10 cellular contexts compared by ENCODE assay signal in the genomic region with DNA sequence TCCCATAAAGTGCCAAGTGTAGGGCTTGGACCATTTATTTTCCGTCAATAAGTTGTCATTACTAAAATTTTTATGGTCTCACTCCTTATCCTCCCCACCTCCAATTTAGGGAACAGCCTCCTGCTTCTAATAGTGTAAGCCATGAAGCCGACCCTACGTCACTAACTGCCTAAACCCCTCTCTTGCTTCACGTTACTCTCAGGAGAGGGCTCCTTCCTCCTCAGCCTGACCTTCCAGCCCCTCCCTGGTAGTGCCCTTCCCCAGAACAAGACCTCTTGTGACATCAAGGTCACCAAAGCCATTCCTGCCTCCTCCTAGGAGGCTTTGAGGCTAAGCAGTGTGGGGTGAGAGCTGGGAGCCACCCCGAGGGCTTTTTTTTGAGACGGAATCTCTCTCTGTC. TPM values are rescaled to one million over a fixed set of nuclear protein-coding genes. Genes with fewer than 3 reads are reported as not detected.
DNase-seq lines count a peak whose midpoint lies in the region; ATAC-seq and TF ChIP-seq lines count a peak whose summit lies in the region.
"Had no signal": no experiment of that assay in that cellular context is flagged by ENCODE, and none has a peak within 500 bp of the region (broad histone marks: within the 10 kb centered on the region; RNA-seq: fewer than 3 reads in every experiment).

No MANE protein-coding gene starts in this region.

- no peak for ATAC-seq in activated T-cell treated with anti-CD3 and anti-CD28 coated beads, Interleukin-2, amount 50 U/mL, for 4 hours
- ATAC-seq in HG02870 (IDR thresholded peaks at IDR 0.05; ENCODE audit: unreplicated experiment): no peak
- no peak for ATAC-seq in GM21526 (IDR thresholded peaks at IDR 0.05; ENCODE audit: low FRiP score, unreplicated experiment)

- peaks cover 16% of the 10 kb centered on the region for H3K36me3 Mint-ChIP-seq in activated T-cell treated with anti-CD3 and anti-CD28 coated beads, Interleukin-2, amount 50 U/mL, for 4 hours (ENCODE audit: insufficient read depth)
- peaks cover 22% of the 10 kb centered on the region for H3K36me3 Mint-ChIP-seq in T-helper 2 cell treated with Interferon-gamma antibody and Interleukin-4, amounts not matched to agents 5 μg/mL and 100 μg/mL, for 36 hours (ENCODE audit: low read depth)
- H3K36me3 Mint-ChIP-seq in glutamatergic neuron (ENCODE audit: unreplicated experiment): no peaks in the 10 kb centered on the region

- H3K27ac ChIP-seq in substantia nigra (ENCODE audit: low read depth, low read length, poor library complexity, severe bottlenecking): peak overlapping the region; percentile 59

- peak overlapping the region; percentile 90 for H3K27ac Mint-ChIP-seq in T-helper 2 cell treated with Interferon-gamma antibody and Interleukin-4, amounts not matched to agents 5 μg/mL and 100 μg/mL, for 36 hours
- H3K27ac Mint-ChIP-seq in glutamatergic neuron (ENCODE audit: unreplicated experiment): peak overlapping the region; percentile 62

- no peak for DNase-seq in activated T-cell treated with anti-CD3 and anti-CD28 coated beads, Interleukin-2, amount 50 U/mL, for 4 hours
- DNase-seq in activated T-cell treated with anti-CD3 and anti-CD28 coated beads, Interleukin-2, amount 50 U/mL, for 1 hour: no peak
- no peak for DNase-seq in T-helper 2 cell treated with Interferon-gamma antibody and Interleukin-4, amounts not matched to agents 5 μg/mL and 100 μg/mL, for 36 hours (ENCODE audit: low spot score)
- DNase-seq in glutamatergic neuron: no peak
- no peak for DNase-seq in substantia nigra (lab: John Stamatoyannopoulos, UW)
- DNase-seq in NCI-H146 (lab: John Stamatoyannopoulos, UW): no peak
- DNase-seq: NCI-H1436, SK-N-SH had no signal

- peak overlapping the region; percentile 73 for H3K4me3 Mint-ChIP-seq in activated T-cell treated with anti-CD3 and anti-CD28 coated beads, Interleukin-2, amount 50 U/mL, for 4 hours
- peak overlapping the region; percentile 71 for H3K4me3 Mint-ChIP-seq in T-helper 2 cell treated with Interferon-gamma antibody and Interleukin-4, amounts not matched to agents 5 μg/mL and 100 μg/mL, for 36 hours
- no peak overlapping the region for H3K4me3 Mint-ChIP-seq in glutamatergic neuron (ENCODE audit: unreplicated experiment)

- H3K27me3 Mint-ChIP-seq in activated T-cell treated with anti-CD3 and anti-CD28 coated beads, Interleukin-2, amount 50 U/mL, for 4 hours (ENCODE audit: low read depth): no peaks in the 10 kb centered on the region
- no peaks in the 10 kb centered on the region for H3K27me3 Mint-ChIP-seq in T-helper 2 cell treated with Interferon-gamma antibody and Interleukin-4, amounts not matched to agents 5 μg/mL and 100 μg/mL, for 36 hours (ENCODE audit: low read depth)
- H3K27me3 Mint-ChIP-seq in glutamatergic neuron (ENCODE audit: unreplicated experiment): peaks cover 4% of the 10 kb centered on the region

- H3K4me1 Mint-ChIP-seq in activated T-cell treated with anti-CD3 and anti-CD28 coated beads, Interleukin-2, amount 50 U/mL, for 4 hours (ENCODE audit: low read depth): peaks cover 73% of the 10 kb centered on the region
- peaks cover 60% of the 10 kb centered on the region for H3K4me1 Mint-ChIP-seq in T-helper 2 cell treated with Interferon-gamma antibody and Interleukin-4, amounts not matched to agents 5 μg/mL and 100 μg/mL, for 36 hours (ENCODE audit: low read depth)
- peaks cover 7% of the 10 kb centered on the region for H3K4me1 Mint-ChIP-seq in glutamatergic neuron (ENCODE audit: low read depth, unreplicated experiment)

- no peak for TF ChIP-seq CTCF in glutamatergic neuron (IDR thresholded peaks at IDR 0.05; ENCODE audit: partially characterized antibody, unreplicated experiment)

- H3K9me3 Mint-ChIP-seq in activated T-cell treated with anti-CD3 and anti-CD28 coated beads, Interleukin-2, amount 50 U/mL, for 4 hours: no peaks in the 10 kb centered on the region
- no peaks in the 10 kb centered on the region for H3K9me3 Mint-ChIP-seq in T-helper 2 cell treated with Interferon-gamma antibody and Interleukin-4, amounts not matched to agents 5 μg/mL and 100 μg/mL, for 36 hours
- peaks cover 9% of the 10 kb centered on the region for H3K9me3 Mint-ChIP-seq in glutamatergic neuron (ENCODE audit: unreplicated experiment)

RNA-seq across cellular contexts. Expression of a gene that starts 2.2 kb away (rescaled TPM):
- total RNA-seq in activated T-cell treated with anti-CD3 and anti-CD28 coated beads, Interleukin-2, amount 50 U/mL, for 4 hours: 10 to 100 TPM; 66.9 to 91.5 (median 82.5) TPM
- total RNA-seq in glutamatergic neuron (ENCODE audit: unreplicated experiment): 83.9 TPM

RNA-seq across cellular contexts. Expression of a gene that starts 5.2 kb away (rescaled TPM):
- total RNA-seq in activated T-cell treated with anti-CD3 and anti-CD28 coated beads, Interleukin-2, amount 50 U/mL, for 4 hours: 10 to 100 TPM in 1 of 3 donors, 1 to 10 TPM in 2; 5.9 to 10.8 (median 7.0) TPM
- 71.7 TPM for total RNA-seq in glutamatergic neuron (ENCODE audit: unreplicated experiment)

RNA-seq across cellular contexts. Expression of a gene that starts 19.0 kb away (rescaled TPM):
- 100 to 1,000 TPM; 137 to 149 (median 141) TPM for total RNA-seq in activated T-cell treated with anti-CD3 and anti-CD28 coated beads, Interleukin-2, amount 50 U/mL, for 4 hours
- total RNA-seq in glutamatergic neuron (ENCODE audit: unreplicated experiment): 44.2 TPM

RNA-seq across cellular contexts. Expression of a gene that starts 48.5 kb away (rescaled TPM):
- total RNA-seq in activated T-cell treated with anti-CD3 and anti-CD28 coated beads, Interleukin-2, amount 50 U/mL, for 4 hours: 10 to 100 TPM; 19.8 to 23.6 (median 20.1) TPM
- 27.5 TPM for total RNA-seq in glutamatergic neuron (ENCODE audit: unreplicated experiment)
